ENCODE assay signal across 10 cellular contexts in genomic region chr1:152479792-152480595, GRCh38. TPM values are rescaled to one million over a fixed set of nuclear protein-coding genes. Genes with fewer than 3 reads are reported as not detected.
A peak's percentile ranks its signal among the peaks of the same experiment; 100 is the strongest.
DNase-seq lines count a peak whose midpoint lies in the region; ATAC-seq, FAIRE-seq and TF ChIP-seq lines count a peak whose summit lies in the region.
"Had no signal": no experiment of that assay in that cellular context is flagged by ENCODE, and none has a peak within 500 bp of the region (broad histone marks: within the 10 kb centered on the region; RNA-seq: fewer than 3 reads in every experiment).

No MANE protein-coding gene starts in this region.

- H2BK20ac ChIP-seq in H1 (ENCODE audit: low read length) = no peak overlapping the region

- H3K36me3 ChIP-seq in Loucy (ENCODE audit: insufficient read depth, low read length) (no peaks in the 10 kb centered on the region), H1 (ENCODE audit: control insufficient read depth in 2 of 4, insufficient read depth in 4 of 4, low read length in 3 of 4) (no peaks in the 10 kb centered on the region), gastrocnemius medialis (no peaks in the 10 kb centered on the region)

- no peak overlapping the region for H3K4me3 ChIP-seq in Loucy (ENCODE audit: low read length, poor library complexity, severe bottlenecking)
- no peak overlapping the region for H3K4me3 ChIP-seq in H1 (ENCODE audit: extremely low read depth in 1 of 4, insufficient read depth in 2 of 4, low read depth in 3 of 4, low read length in 4 of 4)
- H3K4me3 ChIP-seq in gastrocnemius medialis = no peak overlapping the region

- TF ChIP-seq CTCF in Loucy (conservative IDR thresholded peaks at IDR 0.05; ENCODE audit: low read length) (peak; percentile 66), H1 (IDR thresholded peaks at IDR 0.05; ENCODE audit: control extremely low read depth in 1 of 3, insufficient read depth in 1 of 3, low read depth in 1 of 3, low read length in 3 of 3) (peak in 2 of 3 experiments; percentile 38 to 45; a peak in 3 of 4 replicates), gastrocnemius medialis (IDR thresholded peaks at IDR 0.05 in 4 of 5, conservative IDR thresholded peaks at IDR 0.05 in 1 of 5) (no peak)

- peaks cover 14% of the 10 kb centered on the region; the same call in 1 of the 2 replicates for H3K9me3 ChIP-seq in Loucy (ENCODE audit: insufficient read depth, low read depth, low read length)
- peaks cover 66 to 93% of the 10 kb centered on the region in 2 experiments for H3K9me3 ChIP-seq in H1 (ENCODE audit: insufficient read depth in 2 of 2, low read depth in 1 of 2, low read length in 1 of 2)
- H3K9me3 ChIP-seq in gastrocnemius medialis = no peaks in the 10 kb centered on the region

- H3K9me2 ChIP-seq in Loucy (replicated peaks; ENCODE audit: low read depth, low read length) = no peaks in the 10 kb centered on the region

- no peak overlapping the region for H2BK120ac ChIP-seq in H1 (replicated peaks; ENCODE audit: low read depth, low read length)

- H2BK5ac ChIP-seq in H1 (ENCODE audit: low read depth, low read length) = no peak overlapping the region

- H3K4me1 ChIP-seq in Loucy (ENCODE audit: insufficient read depth, low read length, poor library complexity, severe bottlenecking) (no peaks in the 10 kb centered on the region), H1 (replicated peaks in 1 of 4; ENCODE audit: control insufficient read depth in 3 of 4, insufficient read depth in 4 of 4, low read length in 3 of 4) (no peaks in the 10 kb centered on the region), gastrocnemius medialis (no peaks in the 10 kb centered on the region)

- H3K23me2 ChIP-seq in H1 (ENCODE audit: low read depth, low read length) = no peaks in the 10 kb centered on the region

- no peak overlapping the region for H3K4me2 ChIP-seq in Loucy (ENCODE audit: low read depth, low read length, poor library complexity, severe bottlenecking)
- no peak overlapping the region for H3K4me2 ChIP-seq in H1 (ENCODE audit: insufficient read depth in 1 of 2, low read depth in 2 of 2, low read length in 2 of 2)

- CTCF ChIA-PET in H1 (lab: Charles Lee; ENCODE audit: partially characterized antibody) = interaction anchor here (0.6 to 1.0 kb wide), 4 partner anchors 21 to 1579 kb away, joined by 3 to 4 read pairs (median 3); no protein-coding TSS in a partner anchor

- no peak overlapping the region for H2BK15ac ChIP-seq in H1 (ENCODE audit: low read length)

- no peak for TF ChIP-seq EP300 in H1 (IDR thresholded peaks at IDR 0.05; ENCODE audit: borderline replicate concordance in 1 of 2, low read depth in 2 of 2, low read length in 2 of 2)

- H3K79me2 ChIP-seq in Loucy (ENCODE audit: insufficient read depth, low read length) = no peaks in the 10 kb centered on the region
- no peaks in the 10 kb centered on the region for H3K79me2 ChIP-seq in H1 (ENCODE audit: control insufficient read depth in 1 of 2, insufficient read depth in 2 of 2, low read length in 2 of 2)

- no peak for ATAC-seq in GM18519 (IDR thresholded peaks at IDR 0.05; ENCODE audit: low FRiP score, unreplicated experiment)
- no peak for ATAC-seq in gastrocnemius medialis
- ATAC-seq in GM19452 (IDR thresholded peaks at IDR 0.05; ENCODE audit: unreplicated experiment) = no peak

- H3K23ac ChIP-seq in H1 (ENCODE audit: insufficient read length) = no peak overlapping the region

- H2AFZ ChIP-seq in Loucy (ENCODE audit: low read length) (0 out of 2 replicates have a peak overlapping the region, but pooled peaks have one; percentile 39), H1 (ENCODE audit: low read length) (no peak overlapping the region)

- no peak for FAIRE-seq in H1 (lab: Jason Lieb, UNC)

- DNase-seq in GM03348 (ENCODE audit: low spot score) (peak; percentile 69), H1 (ENCODE audit: low read depth in 1 of 2, low spot score in 2 of 2) (peak in 1 of 2 experiments; percentile 57), gastrocnemius medialis (no peak)
- peak; percentile 83 for DNase-seq in activated CD4-positive, alpha-beta T cell treated with anti-CD3 and anti-CD28 coated beads for 48 hours
- DNase-seq in stimulated activated CD4-positive, alpha-beta T cell treated with anti-CD3 and anti-CD28 coated beads, Interleukin-15, amount 100 ng/mL, for 48 hours (ENCODE audit: low read depth in 2 of 2) = peak; percentile 52 to 65

- TF ChIP-seq POLR2A in H1 (IDR thresholded peaks at IDR 0.05; ENCODE audit: control extremely low read depth in 1 of 2, low read depth in 2 of 2, low read length in 2 of 2) (no peak), gastrocnemius medialis (IDR thresholded peaks at IDR 0.05) (no peak)

- H4K8ac ChIP-seq in H1 (ENCODE audit: extremely low read depth, insufficient read depth, low read length) = no peak overlapping the region

- no peaks in the 10 kb centered on the region for H3K79me1 ChIP-seq in H1 (ENCODE audit: low read depth, low read length)

- H3K9ac ChIP-seq in Loucy (ENCODE audit: low read depth, low read length, poor library complexity, severe bottlenecking) = no peak overlapping the region
- no peak overlapping the region for H3K9ac ChIP-seq in H1 (replicated peaks in 1 of 4; ENCODE audit: extremely low read depth in 1 of 4, low read depth in 3 of 4, low read length in 3 of 4)

- H4K20me1 ChIP-seq in Loucy (ENCODE audit: insufficient read depth, low read length, poor library complexity, severe bottlenecking) (no peaks in the 10 kb centered on the region), H1 (replicated peaks in 1 of 2; ENCODE audit: control insufficient read depth in 1 of 2, insufficient read depth in 2 of 2, low read length in 2 of 2) (no peaks in the 10 kb centered on the region)

- H2BK12ac ChIP-seq in H1 (ENCODE audit: low read depth, low read length) = no peak overlapping the region

- WGBS in H1 (ENCODE audit: extremely low coverage in 1 of 2, insufficient coverage in 1 of 2, insufficient read length in 1 of 2, insufficient replicate concordance in 2 of 2, low coverage in 1 of 2, low lambda C conversion rate in 2 of 2, missing lambda C conversion rate in 1 of 2), 2 experiments = 10 to 58% methylated on average over 2 to 6 of the region's 10 CpGs

- no peak overlapping the region for H3K27ac ChIP-seq in H1 (ENCODE audit: low read depth, low read length)
- H3K27ac ChIP-seq in gastrocnemius medialis = no peak overlapping the region

- H4K5ac ChIP-seq in H1 (ENCODE audit: insufficient read length, low read depth, low read length) = no peak overlapping the region

- H2AK5ac ChIP-seq in H1 (ENCODE audit: low read depth, low read length) = no peak overlapping the region

- intact Hi-C loops in gastrocnemius medialis (cut with DNase I; ENCODE audit: low total_unique reads) = no loop called here

- H3K27me3 ChIP-seq in Loucy (ENCODE audit: insufficient read depth, low read length, poor library complexity, severe bottlenecking) = no peaks in the 10 kb centered on the region
- no peaks in the 10 kb centered on the region for H3K27me3 ChIP-seq in H1 (replicated peaks in 1 of 4; ENCODE audit: control insufficient read depth in 3 of 4, extremely low read depth in 1 of 4, insufficient read depth in 3 of 4, low read length in 3 of 4)
- no peaks in the 10 kb centered on the region for H3K27me3 ChIP-seq in gastrocnemius medialis

- POLR2A ChIA-PET in H1 (lab: Charles Lee; ENCODE audit: partially characterized antibody) = no interaction called here

- no peaks in the 10 kb centered on the region for H3F3A ChIP-seq in Loucy (ENCODE audit: low read depth)

- in situ Hi-C loops in gastrocnemius medialis (cut with MboI; ENCODE audit: low sequenced_read_pairs in 4 of 4) = no loop called here

- H3K4ac ChIP-seq in H1 (replicated peaks; ENCODE audit: insufficient read length, low read depth, low read length) = no peak overlapping the region

- no peak overlapping the region for H3K18ac ChIP-seq in H1 (ENCODE audit: extremely low read depth, low read length)

- H3K14ac ChIP-seq in H1 (ENCODE audit: insufficient read length) = no peak overlapping the region

- no peak overlapping the region for H4K91ac ChIP-seq in H1 (replicated peaks; ENCODE audit: insufficient read length, low read length)

- TF ChIP-seq RAD21 in H1 (IDR thresholded peaks at IDR 0.05 in 1 of 2, conservative IDR thresholded peaks at IDR 0.05 in 1 of 2; ENCODE audit: low read depth in 2 of 2, low read length in 2 of 2) = no peak

- no peak overlapping the region for H3K56ac ChIP-seq in H1 (replicated peaks; ENCODE audit: insufficient read length, low read depth, low read length)

RNA-seq across cellular contexts. Expression of gene LCE5A, which starts 30.6 kb away (rescaled TPM):
- not detected in 2 replicates for total RNA-seq in H1 (2021; fragmentation: NEBNext Ultra II Directional; extraction: Animal tissue kit (Norgen Biotek cat#: 25700))
- polyA plus RNA-seq in H1 (2011; rRNA removed) = not detected in 2 replicates
- polyA plus RNA-seq in H1 (2011; cell fraction: cytosol; rRNA removed) = not detected
- not detected for polyA plus RNA-seq in H1 (2011; cell fraction: nucleus; rRNA removed)
- polyA plus RNA-seq in H1 (2012, experiment 1 of 2) = not detected in 4 replicates
- not detected for polyA plus RNA-seq in H1 (2012, experiment 2 of 2)
- polyA plus RNA-seq in H1 (2013, experiment 1 of 2) = not detected
- polyA plus RNA-seq in H1 (2013, experiment 2 of 2) = not detected
- not detected in 2 replicates for polyA minus RNA-seq in H1 (2011; rRNA and poly(A)+ RNA removed)
- polyA minus RNA-seq in H1 (2011; cell fraction: cytosol; rRNA and poly(A)+ RNA removed) = not detected
- not detected for polyA minus RNA-seq in H1 (2011; cell fraction: nucleus; rRNA and poly(A)+ RNA removed)
- not detected for total RNA-seq in gastrocnemius medialis
- total RNA-seq: activated CD8-positive, alpha-beta memory T cell treated with anti-CD3 and anti-CD28 coated beads for 36 hours; urinary bladder had no signal
- polyA plus RNA-seq: urinary bladder had no signal

RNA-seq across cellular contexts. Expression of gene CRCT1, which starts 34.3 kb away (rescaled TPM):
- not detected in 2 replicates for total RNA-seq in H1 (2021; fragmentation: NEBNext Ultra II Directional; extraction: Animal tissue kit (Norgen Biotek cat#: 25700))
- not detected in 2 replicates for polyA plus RNA-seq in H1 (2011; rRNA removed)
- not detected for polyA plus RNA-seq in H1 (2011; cell fraction: cytosol; rRNA removed)
- polyA plus RNA-seq in H1 (2011; cell fraction: nucleus; rRNA removed) = not detected
- polyA plus RNA-seq in H1 (2012, experiment 1 of 2) = not detected in 4 replicates
- polyA plus RNA-seq in H1 (2012, experiment 2 of 2) = not detected
- polyA plus RNA-seq in H1 (2013, experiment 1 of 2) = not detected
- polyA plus RNA-seq in H1 (2013, experiment 2 of 2) = not detected
- not detected in 2 replicates for polyA minus RNA-seq in H1 (2011; rRNA and poly(A)+ RNA removed)
- not detected for polyA minus RNA-seq in H1 (2011; cell fraction: cytosol; rRNA and poly(A)+ RNA removed)
- polyA minus RNA-seq in H1 (2011; cell fraction: nucleus; rRNA and poly(A)+ RNA removed) = not detected
- total RNA-seq in gastrocnemius medialis = not detected
- total RNA-seq: activated CD8-positive, alpha-beta memory T cell treated with anti-CD3 and anti-CD28 coated beads for 36 hours; urinary bladder had no signal
- polyA plus RNA-seq: urinary bladder had no signal

Comparison
In these comparisons a context has a peak if more than half of its experiments do, and no peak if none do; other contexts are left out.
1. DNase-seq: peak in GM03348 (single experiment), activated CD4-positive, alpha-beta T cell treated with anti-CD3 and anti-CD28 coated beads for 48 hours (single experiment) and stimulated activated CD4-positive, alpha-beta T cell treated with anti-CD3 and anti-CD28 coated beads, Interleukin-15, amount 100 ng/mL, for 48 hours (2 of 2); none in gastrocnemius medialis (0 of 2).
2. CTCF ChIP-seq: peak in Loucy (single experiment) and H1 (2 of 3); none in gastrocnemius medialis (0 of 5).